36 cellular contexts compared by ENCODE assay signal in the genomic region with DNA sequence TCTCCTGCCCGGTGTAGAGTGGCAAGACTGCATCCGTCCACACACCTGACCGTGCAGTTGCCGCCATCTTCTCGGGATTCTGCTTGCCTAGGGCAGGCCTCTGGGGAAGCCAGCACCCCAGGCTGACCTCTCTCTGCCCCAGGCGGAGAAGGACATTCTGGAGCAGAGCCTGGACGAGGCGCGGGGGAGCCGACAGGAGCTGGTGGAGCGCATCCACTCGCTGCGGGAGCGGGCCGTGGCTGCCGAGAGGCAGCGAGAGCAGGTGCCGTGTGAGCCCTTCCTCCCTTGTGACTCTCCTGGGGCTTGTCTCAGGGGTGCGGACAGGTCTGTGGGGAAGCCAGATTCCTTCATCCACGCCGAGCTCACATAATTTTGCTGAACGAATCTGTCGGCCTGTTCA. TPM values are rescaled to one million over a fixed set of nuclear protein-coding genes. Genes with fewer than 3 reads are reported as not detected.
"Had no signal": no experiment of that assay in that cellular context is flagged by ENCODE, and none has a peak within 500 bp of the region (broad histone marks: within the 10 kb centered on the region; RNA-seq: fewer than 3 reads in every experiment).

No MANE protein-coding gene starts in this region.

- H3K4me3 Mint-ChIP-seq: activated CD4-positive, alpha-beta memory T cell treated with anti-CD3 and anti-CD28 coated beads for 36 hours; activated CD4-positive, alpha-beta T cell treated with anti-CD3 and anti-CD28 coated beads for 36 hours; activated CD4-positive, alpha-beta T cell treated with anti-CD3 and anti-CD28 coated beads, Interleukin-2, amount 10 ng/mL, durations not matched to agents 24 days and 14 days; activated CD8-positive, alpha-beta memory T cell treated with anti-CD3 and anti-CD28 coated beads, Interleukin-2, amount 10 ng/mL, durations not matched to agents 7 days and 5 days; activated CD8-positive, alpha-beta T cell treated with anti-CD3 and anti-CD28 coated beads, Interleukin-2, amount 10 ng/mL, durations not matched to agents 7 days and 5 days; activated naive CD4-positive, alpha-beta T cell treated with anti-CD3 and anti-CD28 coated beads, Interleukin-2, amount 10 ng/mL, durations not matched to agents 7 days and 5 days; activated naive CD8-positive, alpha-beta T cell treated with anti-CD3 and anti-CD28 coated beads, Interleukin-2, amount 10 ng/mL, durations not matched to agents 7 days and 5 days; activated T-cell treated with anti-CD3 and anti-CD28 coated beads, Interleukin-2, amount 50 U/mL, for 24 hours; activated T-cell treated with anti-CD3 and anti-CD28 coated beads, Interleukin-2, amount 50 U/mL, for 72 hours; brain; T-cell; T-helper 1 cell treated with Interleukin-12 subunit alpha and Interleukin-12 subunit beta and Interleukin-4 antibody, amounts not matched to agents 30 μg/mL and 1 μg/mL, for 36 hours; T-helper 2 cell treated with Interferon-gamma antibody and Interleukin-4, amounts not matched to agents 5 μg/mL and 100 μg/mL, for 36 hours had no signal

- H3K4me1 Mint-ChIP-seq: activated CD4-positive, alpha-beta T cell treated with anti-CD3 and anti-CD28 coated beads for 36 hours; activated CD4-positive, alpha-beta T cell treated with anti-CD3 and anti-CD28 coated beads, Interleukin-2, amount 10 ng/mL, durations not matched to agents 24 days and 14 days; activated naive CD4-positive, alpha-beta T cell treated with anti-CD3 and anti-CD28 coated beads, Interleukin-2, amount 10 ng/mL, durations not matched to agents 7 days and 5 days; activated naive CD8-positive, alpha-beta T cell treated with anti-CD3 and anti-CD28 coated beads, Interleukin-2, amount 10 ng/mL, durations not matched to agents 7 days and 5 days; T-cell had no signal

- H3K27ac Mint-ChIP-seq: activated CD4-positive, alpha-beta memory T cell treated with anti-CD3 and anti-CD28 coated beads for 36 hours; activated CD4-positive, alpha-beta T cell treated with anti-CD3 and anti-CD28 coated beads for 36 hours; activated CD4-positive, alpha-beta T cell treated with anti-CD3 and anti-CD28 coated beads, Interleukin-2, amount 10 ng/mL, durations not matched to agents 24 days and 14 days; activated CD8-positive, alpha-beta memory T cell treated with anti-CD3 and anti-CD28 coated beads, Interleukin-2, amount 10 ng/mL, durations not matched to agents 7 days and 5 days; activated CD8-positive, alpha-beta T cell treated with anti-CD3 and anti-CD28 coated beads, Interleukin-2, amount 10 ng/mL, durations not matched to agents 7 days and 5 days; activated naive CD4-positive, alpha-beta T cell treated with anti-CD3 and anti-CD28 coated beads, Interleukin-2, amount 10 ng/mL, durations not matched to agents 7 days and 5 days; activated naive CD4-positive, alpha-beta T cell treated with anti-CD3 and anti-CD28 coated beads, Interleukin-2, amount 50 U/mL, for 72 hours; activated naive CD8-positive, alpha-beta T cell treated with anti-CD3 and anti-CD28 coated beads, Interleukin-2, amount 10 ng/mL, durations not matched to agents 7 days and 5 days; activated T-cell treated with anti-CD3 and anti-CD28 coated beads, Interleukin-2, amount 50 U/mL, for 24 hours; activated T-cell treated with anti-CD3 and anti-CD28 coated beads, Interleukin-2, amount 50 U/mL, for 72 hours; T-cell; T-helper 1 cell treated with Interleukin-12 subunit alpha and Interleukin-12 subunit beta and Interleukin-4 antibody, amounts not matched to agents 30 μg/mL and 1 μg/mL, for 36 hours; T-helper 2 cell treated with Interferon-gamma antibody and Interleukin-4, amounts not matched to agents 5 μg/mL and 100 μg/mL, for 36 hours had no signal

- DNase-seq: activated CD4-positive, alpha-beta memory T cell treated with anti-CD3 and anti-CD28 coated beads for 36 hours; activated CD4-positive, alpha-beta T cell treated with anti-CD3 and anti-CD28 coated beads for 36 hours; activated CD4-positive, alpha-beta T cell treated with anti-CD3 and anti-CD28 coated beads, Interleukin-2, amount 10 ng/mL, durations not matched to agents 24 days and 14 days; activated CD4-positive, CD25-positive, alpha-beta regulatory T cell; activated CD4-positive, CD25-positive, alpha-beta regulatory T cell treated with anti-CD3 and anti-CD28 coated beads, Interleukin-2, amount 50 U/mL, for 72 hours; activated CD8-positive, alpha-beta memory T cell treated with anti-CD3 and anti-CD28 coated beads, Interleukin-2, amount 10 ng/mL, durations not matched to agents 7 days and 5 days; activated CD8-positive, alpha-beta memory T cell treated with anti-CD3 and anti-CD28 coated beads, Interleukin-2, amount 50 U/mL, for 4 hours; activated CD8-positive, alpha-beta T cell treated with anti-CD3 and anti-CD28 coated beads, Interleukin-2, amount 10 ng/mL, durations not matched to agents 7 days and 5 days; activated gamma-delta T cell; activated naive CD4-positive, alpha-beta T cell; activated naive CD4-positive, alpha-beta T cell treated with anti-CD3 and anti-CD28 coated beads, Interleukin-2, amount 10 ng/mL, durations not matched to agents 7 days and 5 days; activated naive CD8-positive, alpha-beta T cell treated with anti-CD3 and anti-CD28 coated beads, Interleukin-2, amount 10 ng/mL, durations not matched to agents 7 days and 5 days; activated T-cell treated with anti-CD3 and anti-CD28 coated beads for 4 hours; activated T-cell treated with anti-CD3 and anti-CD28 coated beads, Interleukin-2, amount 50 U/mL, for 24 hours; activated T-cell treated with anti-CD3 and anti-CD28 coated beads, Interleukin-2, amount 50 U/mL, for 72 hours; central memory CD4-positive, alpha-beta T cell; cerebellar nuclear complex; colonic mucosa; effector CD8-positive, alpha-beta T cell; foreskin fibroblast; head of caudate nucleus; T-cell; T1000; WERI-Rb-1 had no signal

- H3K27me3 ChIP-seq: ascending aorta, breast epithelium, cardiac muscle cell, colonic mucosa had no signal

- H3K36me3 Mint-ChIP-seq: activated CD4-positive, alpha-beta memory T cell treated with anti-CD3 and anti-CD28 coated beads for 36 hours; activated CD8-positive, alpha-beta memory T cell treated with anti-CD3 and anti-CD28 coated beads, Interleukin-2, amount 10 ng/mL, durations not matched to agents 7 days and 5 days; activated naive CD4-positive, alpha-beta T cell treated with anti-CD3 and anti-CD28 coated beads, Interleukin-2, amount 10 ng/mL, durations not matched to agents 7 days and 5 days; activated naive CD4-positive, alpha-beta T cell treated with anti-CD3 and anti-CD28 coated beads, Interleukin-2, amount 50 U/mL, for 72 hours; activated naive CD8-positive, alpha-beta T cell treated with anti-CD3 and anti-CD28 coated beads, Interleukin-2, amount 10 ng/mL, durations not matched to agents 7 days and 5 days; brain; T-cell had no signal

- H3K27ac ChIP-seq: ascending aorta, breast epithelium, cardiac muscle cell, colonic mucosa, epithelial cell of prostate, WERI-Rb-1 had no signal

- H3K9me3 Mint-ChIP-seq: activated CD4-positive, alpha-beta memory T cell treated with anti-CD3 and anti-CD28 coated beads for 36 hours; activated naive CD4-positive, alpha-beta T cell treated with anti-CD3 and anti-CD28 coated beads, Interleukin-2, amount 10 ng/mL, durations not matched to agents 7 days and 5 days; activated naive CD4-positive, alpha-beta T cell treated with anti-CD3 and anti-CD28 coated beads, Interleukin-2, amount 50 U/mL, for 72 hours; activated naive CD8-positive, alpha-beta T cell treated with anti-CD3 and anti-CD28 coated beads, Interleukin-2, amount 10 ng/mL, durations not matched to agents 7 days and 5 days; activated T-cell treated with anti-CD3 and anti-CD28 coated beads, Interleukin-2, amount 50 U/mL, for 24 hours; brain; T-cell; T-helper 2 cell treated with Interferon-gamma antibody and Interleukin-4, amounts not matched to agents 5 μg/mL and 100 μg/mL, for 36 hours had no signal

- H3K4me1 ChIP-seq: ascending aorta, breast epithelium, colonic mucosa had no signal

- H3K9me3 ChIP-seq: ascending aorta, breast epithelium, colonic mucosa had no signal

- FAIRE-seq: endometrium, endothelial cell of umbilical vein, frontal cortex had no signal

- ATAC-seq: activated CD4-positive, alpha-beta T cell treated with anti-CD3 and anti-CD28 coated beads for 36 hours; activated CD8-positive, alpha-beta memory T cell treated with anti-CD3 and anti-CD28 coated beads, Interleukin-2, amount 10 ng/mL, durations not matched to agents 7 days and 5 days; activated CD8-positive, alpha-beta T cell treated with anti-CD3 and anti-CD28 coated beads, Interleukin-2, amount 10 ng/mL, durations not matched to agents 7 days and 5 days; activated naive CD4-positive, alpha-beta T cell treated with anti-CD3 and anti-CD28 coated beads, Interleukin-2, amount 50 U/mL, for 72 hours; activated T-cell treated with anti-CD3 and anti-CD28 coated beads, Interleukin-2, amount 50 U/mL, for 72 hours; T-cell had no signal

- H3K4me3 ChIP-seq: ascending aorta, breast epithelium, cardiac muscle cell, colonic mucosa had no signal

- H3K36me3 ChIP-seq: ascending aorta, breast epithelium, cardiac muscle cell, colonic mucosa, WERI-Rb-1 had no signal

RNA-seq across cellular contexts. Expression of a gene that starts 19.8 kb away (rescaled TPM):
- total RNA-seq: activated CD4-positive, alpha-beta memory T cell treated with anti-CD3 and anti-CD28 coated beads for 36 hours; activated CD4-positive, alpha-beta T cell treated with anti-CD3 and anti-CD28 coated beads for 36 hours; activated CD4-positive, alpha-beta T cell treated with anti-CD3 and anti-CD28 coated beads, Interleukin-2, amount 10 ng/mL, durations not matched to agents 24 days and 14 days; activated CD8-positive, alpha-beta memory T cell treated with anti-CD3 and anti-CD28 coated beads for 36 hours; activated CD8-positive, alpha-beta memory T cell treated with anti-CD3 and anti-CD28 coated beads, Interleukin-2, amount 10 ng/mL, durations not matched to agents 7 days and 5 days; activated CD8-positive, alpha-beta T cell treated with anti-CD3 and anti-CD28 coated beads, Interleukin-2, amount 10 ng/mL, durations not matched to agents 7 days and 5 days; activated naive CD8-positive, alpha-beta T cell treated with anti-CD3 and anti-CD28 coated beads, Interleukin-2, amount 10 ng/mL, durations not matched to agents 7 days and 5 days; endothelial cell of umbilical vein had no signal
- polyA plus RNA-seq: endothelial cell of umbilical vein had no signal
